10 cellular contexts compared by ENCODE assay signal in genomic region chr10:132616170-132616994, GRCh38.
DNase-seq lines count a peak whose midpoint lies in the region; ATAC-seq, FAIRE-seq and TF ChIP-seq lines count a peak whose summit lies in the region.
"Had no signal": no experiment of that assay in that cellular context is flagged by ENCODE, and none has a peak within 500 bp of the region (broad histone marks: within the 10 kb centered on the region; RNA-seq: fewer than 3 reads in every experiment).

No MANE protein-coding gene starts in this region.

- BruUV-seq in GM12878 (replicated peaks; lab: Mats Ljungman, UMichigan): no TSS peak

- H3K4me3 Mint-ChIP-seq in glutamatergic neuron (ENCODE audit: unreplicated experiment): no peak overlapping the region
- H3K4me3 Mint-ChIP-seq: brain had no signal

- no peak overlapping the region for H3K9ac ChIP-seq in GM12878 (ENCODE audit: control insufficient read depth, insufficient read depth, low read length)

- FAIRE-seq in GM12878 (lab: Jason Lieb, UNC): no peak

- H3K79me2 ChIP-seq in GM12878 (ENCODE audit: control insufficient read depth, insufficient read depth, low read length): no peaks in the 10 kb centered on the region

- TF ChIP-seq POLR2A in GM12878 (IDR thresholded peaks at IDR 0.05; ENCODE audit: low read depth, low read length): no peak

- H3K27me3 Mint-ChIP-seq in glutamatergic neuron (ENCODE audit: unreplicated experiment): peaks cover 4% of the 10 kb centered on the region
- H3K27me3 Mint-ChIP-seq: brain had no signal

- peaks cover 16% of the 10 kb centered on the region for H3K36me3 Mint-ChIP-seq in glutamatergic neuron (ENCODE audit: unreplicated experiment)

- peaks cover 2% of the 10 kb centered on the region for H3K9me3 Mint-ChIP-seq in glutamatergic neuron (ENCODE audit: unreplicated experiment)

- no peak overlapping the region for H3K27ac Mint-ChIP-seq in glutamatergic neuron (ENCODE audit: unreplicated experiment)

- peak; percentile 33 for DNase-seq in CD1c-positive myeloid dendritic cell (ENCODE audit: extremely low spot score)
- DNase-seq in activated CD4-positive, alpha-beta T cell treated with anti-CD3 and anti-CD28 coated beads, Interleukin-2, amount 50 U/mL, for 48 hours: peak; percentile 64 to 73
- DNase-seq in GM12878 (ENCODE audit: low read depth, low spot score): no peak
- DNase-seq in stimulated activated CD4-positive, alpha-beta T cell treated with anti-CD3 and anti-CD28 coated beads, Interleukin-2, amount 100 ng/mL, for 24 hours: peak; percentile 59 to 72
- DNase-seq in NCI-H345 (lab: John Stamatoyannopoulos, UW): no peak
- DNase-seq in glutamatergic neuron: no peak
- DNase-seq: RPMI8226 had no signal

- no peak for ATAC-seq in GM12878
- ATAC-seq in HG02840 (IDR thresholded peaks at IDR 0.05; ENCODE audit: low FRiP score, unreplicated experiment): no peak
- ATAC-seq in GM21390 (IDR thresholded peaks at IDR 0.05; ENCODE audit: unreplicated experiment): no peak

- CTCF ChIA-PET in GM12878 (lab: Yijun Ruan, JAX): no interaction called here

- H3K27me3 ChIP-seq in GM12878 (replicated peaks in 1 of 2; ENCODE audit: control insufficient read depth in 2 of 2, insufficient read depth in 2 of 2, low read length in 1 of 2): no peaks in the 10 kb centered on the region

- H3K4me2 ChIP-seq in GM12878 (ENCODE audit: control insufficient read depth, insufficient read depth): no peak overlapping the region

- no peak for TF ChIP-seq RAD21 in GM12878 (IDR thresholded peaks at IDR 0.05; ENCODE audit: insufficient read depth, low read depth, low read length)

- peaks cover 2% of the 10 kb centered on the region for H3K4me1 Mint-ChIP-seq in glutamatergic neuron (ENCODE audit: low read depth, unreplicated experiment)

- RAD21 ChIA-PET in GM12878 (lab: Charles Lee; ENCODE audit: unreplicated experiment): interaction anchor here (0.7 kb wide), 1 partner anchor 19 kb away, joined by 3 read pairs; no protein-coding TSS in a partner anchor

- H4K20me1 ChIP-seq in GM12878 (ENCODE audit: control insufficient read depth, insufficient read depth): no peaks in the 10 kb centered on the region

- POLR2A ChIA-PET in GM12878 (lab: Charles Lee): no interaction called here

- in situ Hi-C loops in GM12878 (cut with MboI): no loop called here

- no peaks in the 10 kb centered on the region for H3K4me1 ChIP-seq in GM12878 (ENCODE audit: control insufficient read depth, insufficient read depth, low read length)

- 63% methylated on average over 30 of the region's 30 CpGs for WGBS in GM12878 (ENCODE audit: insufficient coverage, insufficient replicate concordance, low lambda C conversion rate, missing lambda C conversion rate)

- TF ChIP-seq EP300 in GM12878 (IDR thresholded peaks at IDR 0.05; ENCODE audit: borderline replicate concordance in 1 of 2, control insufficient read depth in 1 of 2, low read depth in 2 of 2, low read length in 2 of 2): no peak

- H3K27ac ChIP-seq in GM12878 (ENCODE audit: control insufficient read depth, insufficient read depth): no peak overlapping the region

- no peak overlapping the region for H3K4me3 ChIP-seq in GM12878

- intact Hi-C loops in GM12878 (cut with micrococcal nuclease; ENCODE audit: unreplicated experiment): no loop called here

- H3K9me3 ChIP-seq in GM12878 (replicated peaks; ENCODE audit: control insufficient read depth, insufficient read depth, low read length): peaks cover 2% of the 10 kb centered on the region; the same call in 1 of the 3 replicates

- SMC1A ChIA-PET in GM12878 (lab: Charles Lee; ENCODE audit: uncharacterized antibody, unreplicated experiment): interaction anchor here (1.9 kb wide), 1 partner anchor 44 kb away, joined by 5 read pairs; no protein-coding TSS in a partner anchor

- TF ChIP-seq CTCF in GM12878 (IDR thresholded peaks at IDR 0.05 in 2 of 3, conservative IDR thresholded peaks at IDR 0.05 in 1 of 3; ENCODE audit: control insufficient read depth in 2 of 3, extremely low read depth in 1 of 3, insufficient read depth in 1 of 3, low read depth in 3 of 3, low read length in 3 of 3): no peak
- no peak for TF ChIP-seq CTCF in glutamatergic neuron (IDR thresholded peaks at IDR 0.05; ENCODE audit: partially characterized antibody, unreplicated experiment)

- no peak overlapping the region for H2AFZ ChIP-seq in GM12878 (ENCODE audit: control insufficient read depth, low read depth, low read length)

- H3K36me3 ChIP-seq in GM12878 (ENCODE audit: control insufficient read depth in 2 of 2, insufficient read depth in 2 of 2, low read length in 1 of 2): peaks cover 0 to 4% of the 10 kb centered on the region in 2 experiments; a peak in 2 of 4 replicates

TF ChIP-seq in GM12878, 131 proteins besides CTCF, POLR2A, EP300 and RAD21:
- TF ChIP-seq HDGF (IDR thresholded peaks at IDR 0.05) (peak; percentile 68), MLLT1 (IDR thresholded peaks at IDR 0.05) (peak; percentile 46; the same call in 1 of the 2 replicates), RUNX3 (IDR thresholded peaks at IDR 0.05; ENCODE audit: low read length) (peak; percentile 68; the same call in 1 of the 2 replicates), TCF12 (IDR thresholded peaks at IDR 0.05; ENCODE audit: low read depth, low read length) (0 out of 2 replicates have a peak, but pooled peaks have one; percentile 22), BHLHE40 (IDR thresholded peaks at IDR 0.05; ENCODE audit: borderline replicate concordance in 1 of 2, low read depth in 2 of 2, low read length in 1 of 2) (peak in 1 of 2 experiments; percentile 64; a peak in 2 of 4 replicates), WRNIP1 (IDR thresholded peaks at IDR 0.05; ENCODE audit: borderline replicate concordance, low read depth, low read length) (no peak), PAX5 (IDR thresholded peaks at IDR 0.05; ENCODE audit: borderline replicate concordance, low read depth, low read length) (peak; percentile 49; the same call in 1 of the 2 replicates), NR2F1 (conservative IDR thresholded peaks at IDR 0.05) (no peak), IKZF2 (IDR thresholded peaks at IDR 0.05) (peak in 1 of 2 experiments; percentile 48; a peak in 2 of 4 replicates), MTA2 (IDR thresholded peaks at IDR 0.05; ENCODE audit: low read depth) (peak; percentile 16; the same call in 1 of the 2 replicates), IKZF1 (conservative IDR thresholded peaks at IDR 0.05) (peak; percentile 40; the same call in 1 of the 2 replicates), CREB1 (IDR thresholded peaks at IDR 0.05; ENCODE audit: low read depth) (no peak), CBFB (IDR thresholded peaks at IDR 0.05; ENCODE audit: low read depth) (no peak), SMAD5 (IDR thresholded peaks at IDR 0.05; ENCODE audit: low read depth) (no peak)

Comparison
In these comparisons a context has a peak if more than half of its experiments do, and no peak if none do; other contexts are left out.
1. DNase-seq: peak in CD1c-positive myeloid dendritic cell (single experiment), activated CD4-positive, alpha-beta T cell treated with anti-CD3 and anti-CD28 coated beads, Interleukin-2, amount 50 U/mL, for 48 hours (2 of 2) and stimulated activated CD4-positive, alpha-beta T cell treated with anti-CD3 and anti-CD28 coated beads, Interleukin-2, amount 100 ng/mL, for 24 hours (2 of 2); none in GM12878 (single experiment), NCI-H345 (single experiment) and glutamatergic neuron (single experiment).